ENCODE assay signal across 18 cellular contexts in the genomic region with DNA sequence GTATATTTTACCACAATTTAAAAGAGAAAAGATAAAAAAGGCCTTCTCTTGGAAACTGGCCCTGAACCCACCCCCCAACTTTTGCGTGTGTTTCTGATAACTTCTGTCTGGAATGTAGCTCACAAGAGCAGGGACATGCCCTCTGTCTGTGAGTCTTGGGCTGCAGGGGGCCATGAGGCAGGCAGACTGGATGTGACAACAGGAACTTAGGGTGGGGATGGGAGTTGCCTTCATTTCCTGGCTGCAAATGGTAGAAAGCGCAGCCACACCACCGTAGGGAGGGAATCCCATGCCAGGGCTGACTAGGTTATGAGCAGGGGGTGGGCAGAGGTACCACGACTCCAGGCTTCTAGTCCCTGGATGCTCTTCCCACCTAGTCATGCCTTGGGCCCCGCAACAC. TPM values are rescaled to one million over a fixed set of nuclear protein-coding genes. Genes with fewer than 3 reads are reported as not detected.
"Had no signal": no experiment of that assay in that cellular context is flagged by ENCODE, and none has a peak within 500 bp of the region (broad histone marks: within the 10 kb centered on the region; RNA-seq: fewer than 3 reads in every experiment).

No MANE protein-coding gene starts in this region.

- H3K27me3 Mint-ChIP-seq: activated naive CD4-positive, alpha-beta T cell treated with anti-CD3 and anti-CD28 coated beads, Interleukin-2, amount 50 U/mL, for 24 hours; memory B cell; stimulated activated naive B cell treated with anti-CD40 and anti-IgM and Interleukin-4, amounts not matched to agents 10 μg/mL and 1 μg/mL and 100 μg/mL, for 72 hours had no signal

- ATAC-seq: left ventricle myocardium superior; right cardiac atrium; stimulated activated naive B cell treated with anti-CD40 and anti-IgM and Interleukin-4, amounts not matched to agents 10 μg/mL and 1 μg/mL and 100 μg/mL, for 72 hours; WTC11 had no signal

- H3K4me1 Mint-ChIP-seq: brain, memory B cell had no signal

- DNase-seq: activated CD4-positive, alpha-beta T cell treated with anti-CD3 and anti-CD28 coated beads for 4 hours; activated T-cell treated with anti-CD3 and anti-CD28 coated beads for 4 hours; central memory CD4-positive, alpha-beta T cell; effector CD4-positive, alpha-beta T cell; esophagus squamous epithelium; glutamatergic neuron; left ventricle myocardium superior; nephron progenitor cell; right cardiac atrium; stimulated activated CD4-positive, alpha-beta T cell treated with anti-CD3 and anti-CD28 coated beads, Interleukin-15, amount 100 ng/mL, for 24 hours; stimulated activated CD4-positive, alpha-beta T cell treated with anti-CD3 and anti-CD28 coated beads, Interleukin-4, amount 100 ng/mL, for 1 hour; stimulated activated naive B cell treated with anti-CD40 and anti-IgM and Interleukin-4, amounts not matched to agents 10 μg/mL and 1 μg/mL and 100 μg/mL, for 72 hours; tibial artery had no signal

- H3K4me3 Mint-ChIP-seq: activated naive CD4-positive, alpha-beta T cell treated with anti-CD3 and anti-CD28 coated beads, Interleukin-2, amount 50 U/mL, for 24 hours; brain; memory B cell; nephron progenitor cell; stimulated activated naive B cell treated with anti-CD40 and anti-IgM and Interleukin-4, amounts not matched to agents 10 μg/mL and 1 μg/mL and 100 μg/mL, for 72 hours; WTC11 had no signal

- H3K27ac Mint-ChIP-seq: brain; memory B cell; nephron progenitor cell; stimulated activated naive B cell treated with anti-CD40 and anti-IgM and Interleukin-4, amounts not matched to agents 10 μg/mL and 1 μg/mL and 100 μg/mL, for 72 hours; WTC11 had no signal

- H3K9me3 Mint-ChIP-seq: activated naive CD4-positive, alpha-beta T cell treated with anti-CD3 and anti-CD28 coated beads, Interleukin-2, amount 50 U/mL, for 24 hours; brain; memory B cell; nephron progenitor cell; stimulated activated naive B cell treated with anti-CD40 and anti-IgM and Interleukin-4, amounts not matched to agents 10 μg/mL and 1 μg/mL and 100 μg/mL, for 72 hours had no signal

RNA-seq across cellular contexts. Expression of a gene that starts 21.9 kb away (rescaled TPM):
- total RNA-seq: kidney epithelial cell had no signal
